14 cellular contexts compared by ENCODE assay signal in the genomic region with DNA sequence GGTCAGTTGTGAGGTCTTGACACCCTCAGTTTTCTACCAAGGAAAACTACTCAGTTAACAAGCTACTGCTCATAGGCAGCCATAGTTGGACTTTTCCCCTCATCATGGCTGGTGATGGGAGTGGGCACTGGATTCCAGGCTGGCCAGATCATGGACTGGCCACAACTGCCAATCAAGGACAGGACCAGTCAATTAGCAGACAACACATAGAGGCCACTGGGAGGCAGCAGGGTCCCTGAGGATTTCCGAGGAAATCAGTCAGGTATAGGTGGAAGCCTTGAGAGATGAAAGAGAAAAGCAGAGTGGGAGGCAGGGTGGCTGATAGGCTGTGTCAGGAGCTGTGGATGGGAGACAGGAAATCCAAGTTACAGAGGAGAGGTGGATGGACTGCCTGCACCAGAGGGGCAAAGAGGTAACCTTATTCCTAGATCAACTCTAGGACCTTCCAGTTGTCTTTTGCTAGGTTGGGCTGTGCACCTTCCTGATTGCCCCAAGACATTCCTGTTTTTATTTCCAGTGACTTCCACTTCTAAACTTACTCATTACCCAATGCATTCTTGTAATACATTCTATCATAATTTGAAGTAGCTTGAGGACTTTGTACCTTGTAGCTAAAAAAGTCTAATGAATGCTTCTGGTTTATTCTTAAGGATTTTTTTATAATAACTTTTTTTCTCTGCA.
DNase-seq lines count a peak whose midpoint lies in the region; ATAC-seq and TF ChIP-seq lines count a peak whose summit lies in the region.
"Had no signal": no experiment of that assay in that cellular context is flagged by ENCODE, and none has a peak within 500 bp of the region (broad histone marks: within the 10 kb centered on the region; RNA-seq: fewer than 3 reads in every experiment).

No MANE protein-coding gene starts in this region.

- H3K27ac Mint-ChIP-seq in progenitor cell of endocrine pancreas (peak overlapping the region; percentile 48), T-cell (no peak overlapping the region)
- H3K27ac Mint-ChIP-seq in activated T-helper 17 cell treated with anti-CD3 and anti-CD28 coated beads, Interleukin-2, amount 50 U/mL, for 72 hours: no peak overlapping the region
- H3K27ac Mint-ChIP-seq: activated CD4-positive, alpha-beta T cell treated with anti-CD3 and anti-CD28 coated beads, Interleukin-2, amount 10 ng/mL, durations not matched to agents 7 days and 5 days had no signal

- H3K9me3 Mint-ChIP-seq in progenitor cell of endocrine pancreas (ENCODE audit: low read depth) (peaks cover 14% of the 10 kb centered on the region), T-cell (peaks cover 9 to 19% (median 16%) of the 10 kb centered on the region in 3 donors)
- peaks cover 10% of the 10 kb centered on the region for H3K9me3 Mint-ChIP-seq in activated T-helper 17 cell treated with anti-CD3 and anti-CD28 coated beads, Interleukin-2, amount 50 U/mL, for 72 hours

- H3K9me3 ChIP-seq in RWPE2 (ENCODE audit: severe bottlenecking): peaks cover 2% of the 10 kb centered on the region

- peaks cover 7% of the 10 kb centered on the region for H3K36me3 Mint-ChIP-seq in progenitor cell of endocrine pancreas (ENCODE audit: insufficient read depth)
- H3K36me3 Mint-ChIP-seq in activated T-helper 17 cell treated with anti-CD3 and anti-CD28 coated beads, Interleukin-2, amount 50 U/mL, for 72 hours (ENCODE audit: low read depth): no peaks in the 10 kb centered on the region
- peaks cover 9% of the 10 kb centered on the region for H3K36me3 Mint-ChIP-seq in T-cell

- no peaks in the 10 kb centered on the region for H3K27me3 ChIP-seq in RWPE2 (ENCODE audit: insufficient read depth, poor library complexity, severe bottlenecking)
- H3K27me3 ChIP-seq: spleen, tibial nerve had no signal

- CTCF ChIA-PET in T-cell (lab: Charles Lee): no interaction called here

- no peak overlapping the region for H3K4me3 Mint-ChIP-seq in progenitor cell of endocrine pancreas (ENCODE audit: low read depth)
- no peak overlapping the region for H3K4me3 Mint-ChIP-seq in activated T-helper 17 cell treated with anti-CD3 and anti-CD28 coated beads, Interleukin-2, amount 50 U/mL, for 72 hours
- H3K4me3 Mint-ChIP-seq in T-cell: no peak overlapping the region
- H3K4me3 Mint-ChIP-seq: activated CD4-positive, alpha-beta T cell treated with anti-CD3 and anti-CD28 coated beads, Interleukin-2, amount 10 ng/mL, durations not matched to agents 7 days and 5 days had no signal

- ATAC-seq in RWPE2 (ENCODE audit: low read depth) (peak; percentile 38), T-cell (replicated peaks in 1 of 4) (no peak)
- ATAC-seq in activated T-helper 17 cell treated with anti-CD3 and anti-CD28 coated beads, Interleukin-2, amount 50 U/mL, for 72 hours (replicated peaks): no peak

- H3K4me1 Mint-ChIP-seq in progenitor cell of endocrine pancreas (ENCODE audit: low read depth) (peaks cover 15% of the 10 kb centered on the region), T-cell (peaks cover 8 to 12% (median 11%) of the 10 kb centered on the region in 3 donors)
- H3K4me1 Mint-ChIP-seq in activated T-helper 17 cell treated with anti-CD3 and anti-CD28 coated beads, Interleukin-2, amount 50 U/mL, for 72 hours: peaks cover 8% of the 10 kb centered on the region

- no peak overlapping the region for H3K4me3 ChIP-seq in RWPE2 (ENCODE audit: severe bottlenecking)
- H3K4me3 ChIP-seq: spleen, tibial nerve had no signal

- no peaks in the 10 kb centered on the region for H3K4me1 ChIP-seq in RWPE2 (ENCODE audit: insufficient read depth, poor library complexity, severe bottlenecking)
- H3K4me1 ChIP-seq: spleen, tibial nerve had no signal

- peak; percentile 46 for DNase-seq in DMS53 (lab: John Stamatoyannopoulos, UW)
- no peak for DNase-seq in DMS53 treated with DMSO at 0.1 percent for 48 hours (lab: John Stamatoyannopoulos, UW; ENCODE audit: unreplicated experiment)
- no peak for DNase-seq in RWPE2 (ENCODE audit: low spot score)
- peak; percentile 26 for DNase-seq in globus pallidus (ENCODE audit: low spot score)
- no peak for DNase-seq in progenitor cell of endocrine pancreas (ENCODE audit: low spot score, unreplicated experiment)
- no peak for DNase-seq in UCSD-AML1 (lab: John Stamatoyannopoulos, UW; ENCODE audit: unreplicated experiment)
- DNase-seq in T-cell: no peak
- DNase-seq: 8988T; activated CD4-positive, alpha-beta T cell treated with anti-CD3 and anti-CD28 coated beads, Interleukin-2, amount 10 ng/mL, durations not matched to agents 7 days and 5 days; activated gamma-delta T cell; NCI-H510A; spleen had no signal

- POLR2A ChIA-PET in T-cell (lab: Charles Lee): interaction anchor here (0.6 to 0.9 kb wide), 2 partner anchors 227 to 1343 kb away, joined by 3 read pairs; no protein-coding TSS in a partner anchor

- TF ChIP-seq CTCF in RWPE2 (IDR thresholded peaks at IDR 0.05; ENCODE audit: poor library complexity, severe bottlenecking) (peak; percentile 12), progenitor cell of endocrine pancreas (IDR thresholded peaks at IDR 0.05; ENCODE audit: unreplicated experiment) (peak; percentile 6)

- no peaks in the 10 kb centered on the region for H3K36me3 ChIP-seq in RWPE2 (ENCODE audit: low read depth)
- H3K36me3 ChIP-seq: spleen, tibial nerve had no signal

- H3K27ac ChIP-seq in RWPE2 (ENCODE audit: poor library complexity, severe bottlenecking): no peak overlapping the region
- H3K27ac ChIP-seq: spleen, tibial nerve had no signal

- no peaks in the 10 kb centered on the region for H3K27me3 Mint-ChIP-seq in progenitor cell of endocrine pancreas
- H3K27me3 Mint-ChIP-seq in activated T-helper 17 cell treated with anti-CD3 and anti-CD28 coated beads, Interleukin-2, amount 50 U/mL, for 72 hours: peaks cover 6% of the 10 kb centered on the region
- H3K27me3 Mint-ChIP-seq in T-cell: peaks cover 0 to 4% of the 10 kb centered on the region in 2 donors

Comparison
In these comparisons a context has a peak if more than half of its experiments do, and no peak if none do; other contexts are left out.
1. DNase-seq: peak in DMS53 (single experiment) and globus pallidus (single experiment); none in DMS53 treated with DMSO at 0.1 percent for 48 hours (single experiment), RWPE2 (single experiment), progenitor cell of endocrine pancreas (single experiment), UCSD-AML1 (single experiment) and T-cell (0 of 34).